ENCODE assay signal across 31 cellular contexts in genomic region chr1:153685578-153686340, GRCh38. TPM values are rescaled to one million over a fixed set of nuclear protein-coding genes. Genes with fewer than 3 reads are reported as not detected.
"Had no signal": no experiment of that assay in that cellular context is flagged by ENCODE, and none has a peak within 500 bp of the region (broad histone marks: within the 10 kb centered on the region; RNA-seq: fewer than 3 reads in every experiment).

No MANE protein-coding gene starts in this region.

- H3K4me1 Mint-ChIP-seq: activated CD4-positive, alpha-beta T cell treated with anti-CD3 and anti-CD28 coated beads, Interleukin-2, amount 10 ng/mL, durations not matched to agents 7 days and 5 days; activated CD8-positive, alpha-beta memory T cell treated with anti-CD3 and anti-CD28 coated beads, Interleukin-2, amount 10 ng/mL, durations not matched to agents 7 days and 5 days; activated naive CD4-positive, alpha-beta T cell treated with anti-CD3 and anti-CD28 coated beads, Interleukin-2, amount 50 U/mL, for 24 hours; central memory CD8-positive, alpha-beta T cell; immature natural killer cell; nephron had no signal

- ATAC-seq: activated CD8-positive, alpha-beta memory T cell treated with anti-CD3 and anti-CD28 coated beads, Interleukin-2, amount 10 ng/mL, durations not matched to agents 7 days and 5 days; activated CD8-positive, alpha-beta T cell treated with anti-CD3 and anti-CD28 coated beads for 36 hours; effector memory CD8-positive, alpha-beta T cell; T-cell had no signal

- H3K36me3 Mint-ChIP-seq: activated CD8-positive, alpha-beta memory T cell treated with anti-CD3 and anti-CD28 coated beads, Interleukin-2, amount 10 ng/mL, durations not matched to agents 7 days and 5 days; activated naive CD4-positive, alpha-beta T cell treated with anti-CD3 and anti-CD28 coated beads, Interleukin-2, amount 50 U/mL, for 24 hours; immature natural killer cell; T-cell had no signal

- H3K4me2 ChIP-seq: hepatocyte had no signal

- H3K27ac ChIP-seq: brain microvascular endothelial cell, esophagus muscularis mucosa, hepatocyte, left ventricle myocardium inferior, WERI-Rb-1 had no signal

- H3K4me3 ChIP-seq: esophagus muscularis mucosa, hepatocyte, left ventricle myocardium inferior, upper lobe of left lung had no signal

- H3K4me3 Mint-ChIP-seq: activated CD4-positive, alpha-beta T cell treated with anti-CD3 and anti-CD28 coated beads, Interleukin-2, amount 10 ng/mL, durations not matched to agents 7 days and 5 days; activated CD8-positive, alpha-beta memory T cell treated with anti-CD3 and anti-CD28 coated beads, Interleukin-2, amount 10 ng/mL, durations not matched to agents 7 days and 5 days; activated CD8-positive, alpha-beta T cell treated with anti-CD3 and anti-CD28 coated beads for 36 hours; activated naive CD4-positive, alpha-beta T cell treated with anti-CD3 and anti-CD28 coated beads, Interleukin-2, amount 50 U/mL, for 24 hours; activated T-helper 1 cell treated with anti-CD3 and anti-CD28 coated beads, Interleukin-12 subunit alpha, Interleukin-12 subunit beta, Interleukin-2, Interleukin-4 antibody, amounts not matched to agents 30 ng/mL and 10 ng/mL and 1 ng/mL, durations not matched to agents 14 hours and 24 hours and 36 hours; central memory CD8-positive, alpha-beta T cell; effector memory CD8-positive, alpha-beta T cell; immature natural killer cell; nephron; T-cell had no signal

- H3K36me3 ChIP-seq: brain microvascular endothelial cell, WERI-Rb-1 had no signal

- H3K27ac Mint-ChIP-seq: activated CD4-positive, alpha-beta T cell treated with anti-CD3 and anti-CD28 coated beads, Interleukin-2, amount 10 ng/mL, durations not matched to agents 7 days and 5 days; activated CD8-positive, alpha-beta memory T cell treated with anti-CD3 and anti-CD28 coated beads, Interleukin-2, amount 10 ng/mL, durations not matched to agents 7 days and 5 days; activated CD8-positive, alpha-beta T cell treated with anti-CD3 and anti-CD28 coated beads for 36 hours; activated naive CD4-positive, alpha-beta T cell treated with anti-CD3 and anti-CD28 coated beads, Interleukin-2, amount 50 U/mL, for 24 hours; activated T-helper 1 cell treated with anti-CD3 and anti-CD28 coated beads, Interleukin-12 subunit alpha, Interleukin-12 subunit beta, Interleukin-2, Interleukin-4 antibody, amounts not matched to agents 30 ng/mL and 10 ng/mL and 1 ng/mL, durations not matched to agents 14 hours and 24 hours and 36 hours; effector memory CD8-positive, alpha-beta T cell; T-cell had no signal

- FAIRE-seq: colon, frontal cortex, TTC549 had no signal

- H3K79me2 ChIP-seq: hepatocyte had no signal

- H2AFZ ChIP-seq: hepatocyte had no signal

- H3K27me3 ChIP-seq: upper lobe of left lung had no signal

- H3K9me3 ChIP-seq: esophagus muscularis mucosa, left ventricle myocardium inferior, upper lobe of left lung had no signal

- DNase-seq: activated CD4-positive, alpha-beta T cell treated with anti-CD3 and anti-CD28 coated beads, Interleukin-2, amount 10 ng/mL, durations not matched to agents 7 days and 5 days; activated CD4-positive, CD25-positive, alpha-beta regulatory T cell treated with anti-CD3 and anti-CD28 coated beads, Interleukin-2, amount 50 U/mL, for 72 hours; activated CD8-positive, alpha-beta memory T cell treated with anti-CD3 and anti-CD28 coated beads, Interleukin-2, amount 10 ng/mL, durations not matched to agents 7 days and 5 days; activated CD8-positive, alpha-beta T cell treated with anti-CD3 and anti-CD28 coated beads for 36 hours; activated gamma-delta T cell treated with Interleukin-2 at 50 U/mL for 16 hours; activated T-cell treated with anti-CD3 and anti-CD28 coated beads for 4 hours; aorta; brain microvascular endothelial cell; effector memory CD8-positive, alpha-beta T cell; glutamatergic neuron; immature natural killer cell; kidney glomerular epithelial cell; left ventricle myocardium inferior; mammary epithelial cell; midbrain; occipital lobe; stimulated activated CD4-positive, alpha-beta T cell treated with anti-CD3 and anti-CD28 coated beads, Interleukin-2, amount 100 ng/mL, for 48 hours; stimulated activated CD8-positive, alpha-beta memory T cell treated with anti-CD3 and anti-CD28 coated beads, Interleukin-4, amount 100 ng/mL, for 48 hours; stimulated activated naive CD4-positive, alpha-beta T cell; T-cell; upper lobe of left lung; WERI-Rb-1 had no signal

- H3K9me3 Mint-ChIP-seq: activated CD4-positive, alpha-beta T cell treated with anti-CD3 and anti-CD28 coated beads, Interleukin-2, amount 10 ng/mL, durations not matched to agents 7 days and 5 days; activated CD8-positive, alpha-beta T cell treated with anti-CD3 and anti-CD28 coated beads for 36 hours; activated naive CD4-positive, alpha-beta T cell treated with anti-CD3 and anti-CD28 coated beads, Interleukin-2, amount 50 U/mL, for 24 hours; activated T-helper 1 cell treated with anti-CD3 and anti-CD28 coated beads, Interleukin-12 subunit alpha, Interleukin-12 subunit beta, Interleukin-2, Interleukin-4 antibody, amounts not matched to agents 30 ng/mL and 10 ng/mL and 1 ng/mL, durations not matched to agents 14 hours and 24 hours and 36 hours; central memory CD8-positive, alpha-beta T cell; effector memory CD8-positive, alpha-beta T cell; nephron; T-cell had no signal

RNA-seq across cellular contexts. Expression of gene NPR1, which starts 7.3 kb away (rescaled TPM):
- total RNA-seq: activated CD4-positive, alpha-beta T cell treated with anti-CD3 and anti-CD28 coated beads, Interleukin-2, amount 10 ng/mL, durations not matched to agents 7 days and 5 days; activated CD8-positive, alpha-beta T cell treated with anti-CD3 and anti-CD28 coated beads for 36 hours had no signal
